17 cellular contexts compared by ENCODE assay signal in genomic region chr3:128605091-128606046, GRCh38. TPM values are rescaled to one million over a fixed set of nuclear protein-coding genes. Genes with fewer than 3 reads are reported as not detected.
DNase-seq lines count a peak whose midpoint lies in the region; ATAC-seq, FAIRE-seq and TF ChIP-seq lines count a peak whose summit lies in the region.
"Had no signal": no experiment of that assay in that cellular context is flagged by ENCODE, and none has a peak within 500 bp of the region (broad histone marks: within the 10 kb centered on the region; RNA-seq: fewer than 3 reads in every experiment).

No MANE protein-coding gene starts in this region.

- BruUV-seq in K562 (replicated peaks; lab: Mats Ljungman, UMichigan), result no TSS peak

- POLR2A ChIA-PET in K562 (lab: Yijun Ruan, JAX), result no interaction called here

- 64% methylated on average over 10 of the region's 11 CpGs for WGBS in K562 (ENCODE audit: insufficient coverage, low coverage, missing lambda C conversion rate)

- H3K4me3 ChIP-seq in HL-60 (replicated peaks; ENCODE audit: insufficient read depth, low read length), result no peak overlapping the region
- no peak overlapping the region for H3K4me3 ChIP-seq in K562
- H3K4me3 ChIP-seq: BLaER1, GM23248, MG63 had no signal

- H3K4me1 ChIP-seq in K562 (replicated peaks in 1 of 2; ENCODE audit: control insufficient read depth in 2 of 2, insufficient read depth in 2 of 2, low read length in 2 of 2), result peaks cover 4 to 15% of the 10 kb centered on the region in 2 experiments; a peak in 3 of 5 replicates

- in situ Hi-C loops in K562 (cut with MboI), result no loop called here

- no peak overlapping the region for H2AFZ ChIP-seq in K562 (ENCODE audit: low read depth, low read length)
- H2AFZ ChIP-seq: GM23248 had no signal

- H3K27ac ChIP-seq in HL-60 (replicated peaks) (peak overlapping the region; percentile 98), K562 (ENCODE audit: extremely low read depth, low read depth, low read length) (no peak overlapping the region)
- H3K27ac ChIP-seq: BLaER1, GM23248, KMS-11, RWPE1 had no signal

- TF ChIP-seq CTCF in HL-60 (IDR thresholded peaks at IDR 0.05; ENCODE audit: insufficient read depth, low read length), result no peak
- TF ChIP-seq CTCF in K562 (IDR thresholded peaks at IDR 0.05 in 2 of 3, conservative IDR thresholded peaks at IDR 0.05 in 1 of 3; ENCODE audit: insufficient read depth in 2 of 3, low read depth in 1 of 3, low read length in 3 of 3), result peak in 1 of 3 experiments; percentile 12; a peak in 1 of 6 replicates

- DNase-seq in HL-60 (ENCODE audit: low read depth in 1 of 2, low spot score in 1 of 2) (no peak), K562 (ENCODE audit: extremely low read depth in 1 of 4, low spot score in 3 of 4) (no peak), left lobe of liver (ENCODE audit: low spot score) (peak; percentile 66), NCI-H226 (no peak)
- DNase-seq: DMS53, GM23248, MG63, NCI-H1417, NCI-H2029, NCI-H510A treated with DMSO at 0.1 percent for 48 hours had no signal

- TF ChIP-seq EP300 in K562 (IDR thresholded peaks at IDR 0.05; ENCODE audit: low read length), result no peak

- H3K27me3 ChIP-seq in HL-60 (ENCODE audit: insufficient read depth, poor library complexity, severe bottlenecking) (no peaks in the 10 kb centered on the region), K562 (ENCODE audit: control insufficient read depth in 2 of 2, insufficient read depth in 2 of 2, low read length in 2 of 2) (no peaks in the 10 kb centered on the region)
- H3K27me3 ChIP-seq: MG63 had no signal

- TF ChIP-seq RAD21 in K562 (CRISPR knock-in tag; conservative IDR thresholded peaks at IDR 0.05 in 1 of 2, IDR thresholded peaks at IDR 0.05 in 1 of 2), result no peak

- FAIRE-seq in K562 (lab: Jason Lieb, UNC), result peak; percentile 59
- FAIRE-seq: GM18507 had no signal

- H3K9me3 ChIP-seq in K562 (replicated peaks; ENCODE audit: control insufficient read depth, insufficient read depth, low read depth, low read length), result no peaks in the 10 kb centered on the region
- H3K9me3 ChIP-seq: BLaER1, MG63 had no signal

- H3K79me2 ChIP-seq in K562 (ENCODE audit: control insufficient read depth, insufficient read depth, low read length), result no peaks in the 10 kb centered on the region

- no peak; the same call in 2 of the 3 replicates for ATAC-seq in K562
- ATAC-seq in left lobe of liver, result peak; percentile 56
- ATAC-seq in GM21619 (IDR thresholded peaks at IDR 0.05; ENCODE audit: unreplicated experiment), result no peak
- ATAC-seq in esophagus mucosa, result no peak
- ATAC-seq in GM18868 (IDR thresholded peaks at IDR 0.05; ENCODE audit: unreplicated experiment), result no peak

- no peak overlapping the region for H3K9ac ChIP-seq in K562 (ENCODE audit: insufficient read depth in 1 of 2, low read depth in 2 of 2, low read length in 2 of 2)
- H3K9ac ChIP-seq: BLaER1, GM23248, KMS-11 had no signal

- no peaks in the 10 kb centered on the region for H4K20me1 ChIP-seq in K562 (replicated peaks; ENCODE audit: control insufficient read depth, insufficient read depth, low read length)
- H4K20me1 ChIP-seq: BLaER1 had no signal

- no peak for TF ChIP-seq POLR2A in K562 (conservative IDR thresholded peaks at IDR 0.05)

- no peak overlapping the region for H3K4me2 ChIP-seq in K562 (ENCODE audit: insufficient read depth, low read length)
- H3K4me2 ChIP-seq: BLaER1, KMS-11 had no signal

- intact Hi-C loops in K562 (cut with micrococcal nuclease), result no loop called here

- no peaks in the 10 kb centered on the region for H3K36me3 ChIP-seq in K562 (ENCODE audit: control insufficient read depth, insufficient read depth, low read length)
- H3K36me3 ChIP-seq: BLaER1, MG63 had no signal

- H3K9me1 ChIP-seq in K562 (ENCODE audit: control insufficient read depth, insufficient read depth, low read length), result no peaks in the 10 kb centered on the region

- CTCF ChIA-PET in K562 (lab: Yijun Ruan, JAX; ENCODE audit: low intra/inter-chr PET ratio), result interaction anchor here (0.7 kb wide), 1 partner anchor 280 kb away, joined by 4 read pairs; no protein-coding TSS in a partner anchor

TF ChIP-seq in K562, 482 proteins besides CTCF, POLR2A, EP300 and RAD21:
- TF ChIP-seq HNRNPL (IDR thresholded peaks at IDR 0.05; ENCODE audit: low read depth, low read length) (no peak), HMG20A (CRISPR knock-in tag; conservative IDR thresholded peaks at IDR 0.05) (no peak), RBM25 (IDR thresholded peaks at IDR 0.05; ENCODE audit: low read depth, low read length, severe bottlenecking) (no peak)
- TF ChIP-seq, protein P1, sequence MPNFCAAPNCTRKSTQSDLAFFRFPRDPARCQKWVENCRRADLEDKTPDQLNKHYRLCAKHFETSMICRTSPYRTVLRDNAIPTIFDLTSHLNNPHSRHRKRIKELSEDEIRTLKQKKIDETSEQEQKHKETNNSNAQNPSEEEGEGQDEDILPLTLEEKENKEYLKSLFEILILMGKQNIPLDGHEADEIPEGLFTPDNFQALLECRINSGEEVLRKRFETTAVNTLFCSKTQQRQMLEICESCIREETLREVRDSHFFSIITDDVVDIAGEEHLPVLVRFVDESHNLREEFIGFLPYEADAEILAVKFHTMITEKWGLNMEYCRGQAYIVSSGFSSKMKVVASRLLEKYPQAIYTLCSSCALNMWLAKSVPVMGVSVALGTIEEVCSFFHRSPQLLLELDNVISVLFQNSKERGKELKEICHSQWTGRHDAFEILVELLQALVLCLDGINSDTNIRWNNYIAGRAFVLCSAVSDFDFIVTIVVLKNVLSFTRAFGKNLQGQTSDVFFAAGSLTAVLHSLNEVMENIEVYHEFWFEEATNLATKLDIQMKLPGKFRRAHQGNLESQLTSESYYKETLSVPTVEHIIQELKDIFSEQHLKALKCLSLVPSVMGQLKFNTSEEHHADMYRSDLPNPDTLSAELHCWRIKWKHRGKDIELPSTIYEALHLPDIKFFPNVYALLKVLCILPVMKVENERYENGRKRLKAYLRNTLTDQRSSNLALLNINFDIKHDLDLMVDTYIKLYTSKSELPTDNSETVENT (CRISPR knock-in tag; IDR thresholded peaks at IDR 0.05), result no peak

RNA-seq across cellular contexts. Expression of gene RPN1, which starts 45.2 kb away (rescaled TPM):
- 307 and 408 TPM in 2 replicates for total RNA-seq in K562 (2011; cell fraction: chromatin; rRNA removed; ENCODE audit: low replicate concordance)
- 556 and 558 TPM in 2 replicates for total RNA-seq in K562 (2011; cell fraction: nucleolus; rRNA removed)
- total RNA-seq in K562 (2011; cell fraction: nucleoplasm; rRNA removed), result 513 and 556 TPM in 2 replicates
- 178 and 259 TPM in 2 replicates for total RNA-seq in K562 (2014; rRNA removed)
- total RNA-seq in K562 (2014; rRNA removed; fragmentation: Illumina TruSeq; extraction: Trizol), result 145 and 148 TPM in 2 replicates
- total RNA-seq in K562 (2015; rRNA removed; fragmentation: Illumina TruSeq; extraction: Trizol), result 177 and 181 TPM in 2 replicates
- total RNA-seq in K562 (2021), result 145 and 157 TPM in 2 replicates
- polyA plus RNA-seq in K562 (2011; rRNA removed), result 276 and 300 TPM in 2 replicates
- polyA plus RNA-seq in K562 (2011; cell fraction: cytosol; rRNA removed), result 176 and 214 TPM in 2 replicates
- 75.2 and 102 TPM in 2 replicates for polyA plus RNA-seq in K562 (2011; cell fraction: nucleus; rRNA removed)
- 132 and 168 TPM in 2 replicates for polyA plus RNA-seq in K562 (2012)
- 149 and 168 TPM in 2 replicates for polyA plus RNA-seq in K562 (2014; fragmentation: Illumina TruSeq; extraction: Trizol)
- polyA plus RNA-seq in K562 (2014; fragmentation: Nextera tagmentation; extraction: Ambion mirVana), result 10 to 100 TPM; 39.5 to 58.4 TPM
- 130 and 155 TPM in 2 replicates for polyA plus RNA-seq in K562 (2014; rRNA removed)
- polyA minus RNA-seq in K562 (2011; rRNA and poly(A)+ RNA removed), result 336 and 376 TPM in 2 replicates
- polyA minus RNA-seq in K562 (2011; cell fraction: cytosol; rRNA and poly(A)+ RNA removed), result 146 and 148 TPM in 2 replicates
- polyA minus RNA-seq in K562 (2011; cell fraction: nucleus; rRNA and poly(A)+ RNA removed), result 41.9 and 66.5 TPM in 2 replicates
- total RNA-seq in left lobe of liver, result 198 TPM
- total RNA-seq in esophagus mucosa, result 108 TPM
